ENCODE assay signal across 7 cellular contexts in the genomic region with DNA sequence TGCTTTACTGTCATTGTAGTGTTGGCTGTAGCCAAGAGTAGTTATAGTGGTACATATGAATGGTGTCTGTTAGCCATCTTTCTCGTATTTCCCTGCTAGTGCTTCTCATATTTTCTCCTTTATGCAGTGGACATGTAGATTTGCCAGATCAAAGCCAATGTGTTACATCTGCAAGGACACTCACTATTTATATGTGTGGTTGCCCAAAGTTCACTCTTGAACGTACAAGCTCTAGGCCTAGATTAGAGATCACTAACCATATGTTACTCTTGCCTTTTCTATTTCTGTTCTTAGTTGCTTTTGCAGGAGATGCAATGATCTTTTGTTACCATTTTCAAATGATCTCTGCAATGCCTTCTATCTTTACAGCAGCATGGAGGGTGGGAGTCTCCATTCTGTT.
"Had no signal": no experiment of that assay in that cellular context is flagged by ENCODE, and none has a peak within 500 bp of the region (broad histone marks: within the 10 kb centered on the region; RNA-seq: fewer than 3 reads in every experiment).

No MANE protein-coding gene starts in this region.

- ATAC-seq: HCT116 had no signal

- DNase-seq: GOT3, H7, HFFc6, KBM-7 had no signal

- H3K4me3 ChIP-seq: HAP-1 had no signal

- H3K36me3 ChIP-seq: HAP-1 had no signal

- H3K9me3 ChIP-seq: HAP-1 had no signal

- FAIRE-seq: HTR-8/SVneo had no signal
